29 cellular contexts compared by ENCODE assay signal in genomic region chr5:69138796-69139195, GRCh38.
"Had no signal": no experiment of that assay in that cellular context is flagged by ENCODE, and none has a peak within 500 bp of the region (broad histone marks: within the 10 kb centered on the region; RNA-seq: fewer than 3 reads in every experiment).

No MANE protein-coding gene starts in this region.

- FAIRE-seq: colon, frontal cortex had no signal

- H3K4me1 ChIP-seq: body of pancreas, esophagus muscularis mucosa had no signal

- DNase-seq: activated B cell treated with CpG ODN at 0.5 μM for 24 hours; activated CD4-positive, alpha-beta T cell treated with anti-CD3 and anti-CD28 coated beads for 48 hours; activated CD4-positive, alpha-beta T cell treated with anti-CD3 and anti-CD28 coated beads, Interleukin-2, amount 50 U/mL, for 1 hour; activated CD4-positive, alpha-beta T cell treated with anti-CD3 and anti-CD28 coated beads, Interleukin-2, amount 50 U/mL, for 48 hours; activated CD8-positive, alpha-beta memory T cell treated with anti-CD3 and anti-CD28 coated beads for 24 hours; activated CD8-positive, alpha-beta T cell treated with anti-CD3 and anti-CD28 coated beads for 36 hours; activated effector memory CD4-positive, alpha-beta T cell treated with Interleukin-2 at 50 U/mL for 16 hours; activated gamma-delta T cell treated with Interleukin-2 at 50 U/mL for 16 hours; activated naive CD4-positive, alpha-beta T cell treated with anti-CD3 and anti-CD28 coated beads, Interleukin-2, amount 50 U/mL, for 16 hours; activated naive CD4-positive, alpha-beta T cell treated with Interleukin-2 at 50 U/mL for 16 hours; activated T-cell treated with anti-CD3 and anti-CD28 coated beads, Interleukin-2, amount 50 U/mL, for 4 hours; amniotic stem cell; aorta; body of pancreas; caudate nucleus; effector memory CD4-positive, alpha-beta T cell; endodermal cell; erythroblast; head of caudate nucleus; hippocampal formation; T-helper 1 cell; T-helper 17 cell; T1000; WERI-Rb-1 had no signal

- H3K27ac ChIP-seq: body of pancreas, esophagus muscularis mucosa, WERI-Rb-1 had no signal

- H3K9me3 ChIP-seq: body of pancreas had no signal

- ATAC-seq: activated CD4-positive, CD25-positive, alpha-beta regulatory T cell treated with anti-CD3 and anti-CD28 coated beads, Interleukin-2, amount 50 U/mL, for 24 hours; activated CD8-positive, alpha-beta T cell treated with anti-CD3 and anti-CD28 coated beads for 36 hours; activated T-cell treated with anti-CD3 and anti-CD28 coated beads, Interleukin-2, amount 50 U/mL, for 4 hours; activated T-helper 17 cell treated with anti-CD3 and anti-CD28 coated beads, Interleukin-2, amount 50 U/mL, for 72 hours; body of pancreas; T-helper 17 cell had no signal

- H3K4me3 ChIP-seq: body of pancreas, esophagus muscularis mucosa had no signal

- H3K36me3 ChIP-seq: WERI-Rb-1 had no signal

- H3K27me3 ChIP-seq: body of pancreas, esophagus muscularis mucosa had no signal
